8 cellular contexts compared by ENCODE assay signal in the genomic region with DNA sequence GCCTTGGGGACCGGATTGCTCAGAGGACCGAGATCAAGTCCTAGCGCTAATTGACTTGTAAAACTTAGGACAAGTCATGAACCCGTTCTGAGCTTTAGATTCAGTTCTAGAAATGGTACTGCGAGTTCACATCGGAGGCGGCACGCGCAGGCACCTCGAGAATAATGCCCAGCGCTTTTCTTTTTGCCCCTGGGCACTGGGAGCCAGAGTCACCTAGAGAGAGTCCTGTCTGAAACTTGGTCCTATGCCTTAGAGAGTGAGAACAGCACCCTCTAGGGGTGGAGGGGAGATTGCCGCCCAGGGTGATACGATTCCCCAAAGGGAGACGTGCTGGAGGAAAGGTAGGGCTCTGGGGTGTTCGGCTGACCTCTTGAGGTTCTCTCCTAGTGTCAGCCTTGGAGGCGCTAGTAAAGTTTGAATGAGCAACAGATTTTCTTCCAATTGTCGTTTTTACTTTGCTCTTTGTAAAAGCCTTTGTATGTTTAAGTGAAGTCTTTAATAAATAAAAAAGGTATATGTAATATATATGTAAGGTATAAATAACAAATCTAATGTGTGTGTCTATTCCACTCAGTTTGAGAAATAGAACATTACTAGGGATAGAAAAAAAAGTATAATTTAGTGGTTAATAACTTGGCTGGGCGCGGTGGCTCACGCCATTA. TPM values are rescaled to one million over a fixed set of nuclear protein-coding genes. Genes with fewer than 3 reads are reported as not detected.
A peak's percentile ranks its signal among the peaks of the same experiment; 100 is the strongest.
DNase-seq lines count a peak whose midpoint lies in the region; ATAC-seq and TF ChIP-seq lines count a peak whose summit lies in the region.

No MANE protein-coding gene starts in this region.

- no peaks in the 10 kb centered on the region for H3K36me3 ChIP-seq in mucosa of descending colon (ENCODE audit: low read depth)

- DNase-seq in COR-L47 (lab: John Stamatoyannopoulos, UW) (peak; percentile 94), HT1080 (ENCODE audit: low read depth) (peak; percentile 92), NK-92 (lab: John Stamatoyannopoulos, UW; ENCODE audit: unreplicated experiment) (peak; percentile 42), epidermal melanocyte (ENCODE audit: insufficient read length, low spot score) (peak; percentile 92), mucosa of descending colon (peak; percentile 87 to 99 (median 92))
- DNase-seq in activated CD8-positive, alpha-beta memory T cell treated with anti-CD3 and anti-CD28 coated beads for 48 hours (ENCODE audit: low read depth in 2 of 3, low spot score in 2 of 3), result peak; percentile 72 to 92 (median 77)
- DNase-seq in stimulated activated CD8-positive, alpha-beta memory T cell treated with anti-CD3 and anti-CD28 coated beads, Interleukin-2, amount 100 ng/mL, for 48 hours (ENCODE audit: low read depth in 2 of 2), result peak; percentile 77 to 90

- peak; percentile 92 for TF ChIP-seq CTCF in mucosa of descending colon (IDR thresholded peaks at IDR 0.05)

- H3K4me1 ChIP-seq in mucosa of descending colon (ENCODE audit: low read depth), result peaks cover 8% of the 10 kb centered on the region

- intact Hi-C loops in mucosa of descending colon (cut with DNase I, micrococcal nuclease), result loop anchor here in 1 of 2 donors (10.0 kb wide), 1 partner anchor 355 kb away; no protein-coding TSS in a partner anchor

- ATAC-seq in GM21381 (IDR thresholded peaks at IDR 0.05; ENCODE audit: unreplicated experiment), result peak; percentile 60
- ATAC-seq in mucosa of descending colon, result peak; percentile 79

- H3K9me3 ChIP-seq in mucosa of descending colon, result no peaks in the 10 kb centered on the region

- peak overlapping the region; percentile 87 for H3K4me3 ChIP-seq in mucosa of descending colon

RNA-seq across cellular contexts. Expression of gene EEF1AKMT4, which starts 0.8 kb away (rescaled TPM):
- total RNA-seq in HT1080 (2014; rRNA removed; shearing (Covaris generic)), result 18.5 TPM in 2 replicates
- 6.5 and 9.4 TPM in 2 replicates for polyA plus RNA-seq in HT1080 (2015; cell fraction: cytosol; rRNA removed)
- polyA plus RNA-seq in HT1080 (2015; cell fraction: nucleus; rRNA removed), result 3.1 and 3.4 TPM in 2 replicates
- 1 to 10 TPM; 2.8 to 5.0 (median 3.2) TPM for total RNA-seq in mucosa of descending colon

RNA-seq across cellular contexts. Expression of gene ALG3, which starts 1.5 kb away (rescaled TPM):
- total RNA-seq in HT1080 (2014; rRNA removed; shearing (Covaris generic)), result 93.3 and 146 TPM in 2 replicates
- polyA plus RNA-seq in HT1080 (2015; cell fraction: cytosol; rRNA removed), result 156 and 176 TPM in 2 replicates
- polyA plus RNA-seq in HT1080 (2015; cell fraction: nucleus; rRNA removed), result 155 and 171 TPM in 2 replicates
- total RNA-seq in mucosa of descending colon, result 10 to 100 TPM; 30.8 to 39.9 (median 34.5) TPM

RNA-seq across cellular contexts. Expression of gene CAMK2N2, which starts 11.1 kb away (rescaled TPM):
- 3.6 and 10.5 TPM in 2 replicates for total RNA-seq in HT1080 (2014; rRNA removed; shearing (Covaris generic))
- 3.8 and 5.6 TPM in 2 replicates for polyA plus RNA-seq in HT1080 (2015; cell fraction: cytosol; rRNA removed)
- polyA plus RNA-seq in HT1080 (2015; cell fraction: nucleus; rRNA removed), result 0.33 and 1.5 TPM in 2 replicates
- under 1 TPM in 1 of 3 donors, not detected in 2; 0.95 TPM for total RNA-seq in mucosa of descending colon

RNA-seq across cellular contexts. Expression of gene VWA5B2, which starts 20.9 kb away (rescaled TPM):
- not detected in 2 replicates for total RNA-seq in HT1080 (2014; rRNA removed; shearing (Covaris generic))
- 0.01 TPM in 1 of 2 replicates, not detected in the other for polyA plus RNA-seq in HT1080 (2015; cell fraction: cytosol; rRNA removed)
- 0.18 TPM in 1 of 2 replicates, not detected in the other for polyA plus RNA-seq in HT1080 (2015; cell fraction: nucleus; rRNA removed)
- 1 to 10 TPM in 2 of 3 donors, under 1 TPM in 1; 0.60 to 2.9 (median 2.6) TPM for total RNA-seq in mucosa of descending colon

RNA-seq across cellular contexts. Expression of gene ECE2, which starts 25.5 kb away (rescaled TPM):
- not detected in 2 replicates for total RNA-seq in HT1080 (2014; rRNA removed; shearing (Covaris generic))
- polyA plus RNA-seq in HT1080 (2015; cell fraction: cytosol; rRNA removed), result not detected in 2 replicates
- polyA plus RNA-seq in HT1080 (2015; cell fraction: nucleus; rRNA removed), result not detected in 2 replicates
- total RNA-seq in mucosa of descending colon, result 1 to 10 TPM in 1 of 3 donors, under 1 TPM in 1, not detected in 1; 0.19 to 2.2 TPM

Comparison
In these comparisons a context has a peak if more than half of its experiments do, and no peak if none do; other contexts are left out.
1. Peak in every context shown above with its lines: DNase-seq, ATAC-seq and H3K4me3 ChIP-seq.
2. DNase-seq: peak in every context shown above with its lines; median percentile 94 in COR-L47; 92 in HT1080; 92 in epidermal melanocyte; 92 in mucosa of descending colon; 84 in stimulated activated CD8-positive, alpha-beta memory T cell treated with anti-CD3 and anti-CD28 coated beads, Interleukin-2, amount 100 ng/mL, for 48 hours; 77 in activated CD8-positive, alpha-beta memory T cell treated with anti-CD3 and anti-CD28 coated beads for 48 hours; 42 in NK-92.